In genomic region chr2:64423303-64423702, GRCh38 we compare ENCODE assay signal across 2 cellular contexts.
TF ChIP-seq lines count a peak whose summit lies in the region.

No MANE protein-coding gene starts in this region.

TF ChIP-seq in IMR-90, 13 proteins besides CTCF, POLR2A, EP300 and RAD21:
- TF ChIP-seq CEBPB (IDR thresholded peaks at IDR 0.05; ENCODE audit: low read depth, low read length): 0 out of 2 replicates have a peak, but pooled peaks have one; percentile 17
- TF ChIP-seq SMC3 (IDR thresholded peaks at IDR 0.05; ENCODE audit: low read depth, low read length): no peak

TF ChIP-seq in HepG2, 621 proteins besides CTCF, POLR2A, EP300 and RAD21:
- TF ChIP-seq CEBPB (IDR thresholded peaks at IDR 0.05; ENCODE audit: borderline replicate concordance, low read depth, low read length) (peak; percentile 75; the same call in 1 of the 2 replicates), TIGD3 (CRISPR knock-in tag; IDR thresholded peaks at IDR 0.05; ENCODE audit: borderline replicate concordance) (no peak), SOX6 (IDR thresholded peaks at IDR 0.05) (no peak), SOX6 (CRISPR knock-in tag; IDR thresholded peaks at IDR 0.05) (no peak), BHLHE40 (IDR thresholded peaks at IDR 0.05; ENCODE audit: low read length) (no peak), ZNF407 (CRISPR knock-in tag; IDR thresholded peaks at IDR 0.05; ENCODE audit: not compliant biosample characterization) (no peak)
